1 cellular context compared by ENCODE assay signal in genomic region chr18:49170925-49171509, GRCh38.
TF ChIP-seq lines count a peak whose summit lies in the region.

No MANE protein-coding gene starts in this region.

TF ChIP-seq in WTC11, 78 proteins besides CTCF, POLR2A, EP300 and RAD21 (continued from another document):
- TF ChIP-seq AFF4 (CRISPR knock-in tag; IDR thresholded peaks at IDR 0.05; ENCODE audit: borderline replicate concordance) (no peak), ESRRA (CRISPR knock-in tag; IDR thresholded peaks at IDR 0.05; ENCODE audit: borderline replicate concordance) (no peak), TEAD4 (CRISPR knock-in tag; IDR thresholded peaks at IDR 0.05) (no peak), OVOL2 (CRISPR knock-in tag; IDR thresholded peaks at IDR 0.05; ENCODE audit: borderline replicate concordance) (no peak), SMAD3 (CRISPR knock-in tag; IDR thresholded peaks at IDR 0.05; ENCODE audit: borderline replicate concordance) (no peak), NFATC4 (CRISPR knock-in tag; IDR thresholded peaks at IDR 0.05) (no peak), IRF1 (CRISPR knock-in tag; IDR thresholded peaks at IDR 0.05) (no peak), ZNF671 (CRISPR knock-in tag; IDR thresholded peaks at IDR 0.05) (no peak), FOXJ3 (CRISPR knock-in tag; IDR thresholded peaks at IDR 0.05; ENCODE audit: borderline replicate concordance) (no peak), ZNF425 (CRISPR knock-in tag; conservative IDR thresholded peaks at IDR 0.05) (no peak), MLX (CRISPR knock-in tag; IDR thresholded peaks at IDR 0.05) (no peak), ZBTB21 (CRISPR knock-in tag; IDR thresholded peaks at IDR 0.05; ENCODE audit: borderline replicate concordance) (no peak)
